18 cellular contexts compared by ENCODE assay signal in the genomic region with DNA sequence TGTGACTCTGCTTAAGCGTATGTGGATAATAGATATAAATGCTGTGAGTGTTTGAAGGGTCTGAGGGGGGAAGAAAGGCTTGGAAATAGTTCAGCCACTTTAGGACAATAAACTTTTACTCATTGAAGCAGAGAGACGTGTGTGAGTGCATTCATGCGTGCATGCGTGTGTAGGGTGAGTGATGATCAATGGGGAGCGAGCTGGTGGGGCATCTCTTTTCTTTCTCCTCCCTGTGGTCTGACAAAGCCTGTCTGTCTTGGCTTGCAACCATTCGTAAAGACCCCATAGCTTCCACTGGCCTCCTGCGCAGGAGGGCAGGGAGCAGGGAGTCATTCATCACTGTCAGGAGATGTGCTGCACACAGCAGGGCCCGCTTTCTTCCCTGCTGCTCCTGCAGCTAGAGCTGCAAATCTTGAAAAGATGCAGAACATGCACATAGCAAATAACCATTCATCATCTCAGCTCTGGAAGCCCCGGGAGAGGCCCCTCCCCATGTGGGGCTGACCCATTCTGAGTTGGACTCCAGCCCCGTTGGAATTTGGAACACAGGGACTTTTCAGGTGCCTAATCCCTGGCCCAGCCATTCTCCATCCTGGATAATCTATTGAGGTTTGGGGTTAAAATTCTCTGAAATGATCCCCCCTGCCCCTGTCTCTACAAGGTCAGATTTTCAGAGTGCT.
DNase-seq lines count a peak whose midpoint lies in the region; ATAC-seq and TF ChIP-seq lines count a peak whose summit lies in the region.
"Had no signal": no experiment of that assay in that cellular context is flagged by ENCODE, and none has a peak within 500 bp of the region (broad histone marks: within the 10 kb centered on the region; RNA-seq: fewer than 3 reads in every experiment).

No MANE protein-coding gene starts in this region.

- H3K27ac ChIP-seq in GM23338 (ENCODE audit: low read depth) (0 out of 2 replicates have a peak overlapping the region, but pooled peaks have one; percentile 66), neural progenitor cell (peak overlapping the region; percentile 75), brain microvascular endothelial cell (no peak overlapping the region)
- H3K27ac ChIP-seq: gastrocnemius medialis, neutrophil had no signal

- no peak for TF ChIP-seq CTCF in GM23338 (conservative IDR thresholded peaks at IDR 0.05; ENCODE audit: low read depth in 2 of 2)
- no peak for TF ChIP-seq CTCF in chondrocyte (IDR thresholded peaks at IDR 0.05)
- no peak for TF ChIP-seq CTCF in neural progenitor cell (IDR thresholded peaks at IDR 0.05)
- TF ChIP-seq CTCF in brain microvascular endothelial cell (IDR thresholded peaks at IDR 0.05; ENCODE audit: low read depth, low read length, missing control alignments): no peak

- in situ Hi-C loops in brain microvascular endothelial cell (cut with HindIII; ENCODE audit: low pct_ligation_motif_present, low sequenced_read_pairs): no loop called here

- DNase-seq in GM23338 (ENCODE audit: low spot score) (no peak), NCI-H460 (ENCODE audit: extremely low read depth, low read depth) (peak; percentile 82), chondrocyte (ENCODE audit: low spot score) (no peak), neural progenitor cell (ENCODE audit: low spot score) (peak; percentile 74), T-helper 1 cell (no peak), brain microvascular endothelial cell (no peak), DMS153 (lab: John Stamatoyannopoulos, UW) (no peak)
- DNase-seq: activated naive CD8-positive, alpha-beta T cell treated with anti-CD3 and anti-CD28 coated beads for 36 hours; activated T-cell treated with anti-CD3 and anti-CD28 coated beads, Interleukin-2, amount 50 U/mL, for 24 hours; gastrocnemius medialis; NCI-H1694; T1000 had no signal

- no peak overlapping the region for H3K9ac ChIP-seq in neural progenitor cell

- H3K27me3 Mint-ChIP-seq in GM23338 (ENCODE audit: insufficient read depth, low read depth, poor library complexity) (peaks cover 12% of the 10 kb centered on the region), chondrocyte (ENCODE audit: low read depth) (no peaks in the 10 kb centered on the region), neural progenitor cell (ENCODE audit: insufficient read depth, low read depth) (no peaks in the 10 kb centered on the region)
- H3K27me3 Mint-ChIP-seq: activated naive CD8-positive, alpha-beta T cell treated with anti-CD3 and anti-CD28 coated beads for 36 hours; activated T-cell treated with anti-CD3 and anti-CD28 coated beads, Interleukin-2, amount 50 U/mL, for 24 hours; central memory CD8-positive, alpha-beta T cell had no signal

- H3K79me2 ChIP-seq in GM23338 (replicated peaks; ENCODE audit: insufficient read depth) (no peaks in the 10 kb centered on the region), neural progenitor cell (ENCODE audit: low read depth) (no peaks in the 10 kb centered on the region)

- H3K4me1 Mint-ChIP-seq in GM23338 (peaks cover 53% of the 10 kb centered on the region), chondrocyte (ENCODE audit: low read depth) (peaks cover 39% of the 10 kb centered on the region), neural progenitor cell (peaks cover 73% of the 10 kb centered on the region)
- H3K4me1 Mint-ChIP-seq: activated naive CD8-positive, alpha-beta T cell treated with anti-CD3 and anti-CD28 coated beads for 36 hours; B cell; central memory CD8-positive, alpha-beta T cell had no signal

- H3K36me3 ChIP-seq in GM23338 (ENCODE audit: insufficient read depth) (peaks cover 3% of the 10 kb centered on the region; the same call in 1 of the 2 replicates), neural progenitor cell (no peaks in the 10 kb centered on the region), brain microvascular endothelial cell (replicated peaks) (no peaks in the 10 kb centered on the region)
- H3K36me3 ChIP-seq: gastrocnemius medialis had no signal

- no peaks in the 10 kb centered on the region for H3K27me3 ChIP-seq in GM23338 (ENCODE audit: insufficient read depth)
- no peaks in the 10 kb centered on the region for H3K27me3 ChIP-seq in neural progenitor cell
- H3K27me3 ChIP-seq in brain microvascular endothelial cell (replicated peaks): no peaks in the 10 kb centered on the region
- H3K27me3 ChIP-seq: gastrocnemius medialis, neutrophil had no signal

- no peak for ATAC-seq in GM23338
- no peak for ATAC-seq in GM18867 (IDR thresholded peaks at IDR 0.05; ENCODE audit: unreplicated experiment)
- ATAC-seq: gastrocnemius medialis, Right ventricle myocardium inferior, sciatic nerve had no signal

- H3K9me3 Mint-ChIP-seq in GM23338 (no peaks in the 10 kb centered on the region), chondrocyte (ENCODE audit: low read depth) (no peaks in the 10 kb centered on the region), neural progenitor cell (peaks cover 2% of the 10 kb centered on the region)
- H3K9me3 Mint-ChIP-seq: activated naive CD8-positive, alpha-beta T cell treated with anti-CD3 and anti-CD28 coated beads for 36 hours; activated T-cell treated with anti-CD3 and anti-CD28 coated beads, Interleukin-2, amount 50 U/mL, for 24 hours; central memory CD8-positive, alpha-beta T cell had no signal

- H3K27ac Mint-ChIP-seq in GM23338 (no peak overlapping the region; the same call in 1 of the 2 replicates), chondrocyte (ENCODE audit: unreplicated experiment) (peak overlapping the region; percentile 32), neural progenitor cell (peak overlapping the region; percentile 48)
- H3K27ac Mint-ChIP-seq: activated naive CD8-positive, alpha-beta T cell treated with anti-CD3 and anti-CD28 coated beads for 36 hours; activated T-cell treated with anti-CD3 and anti-CD28 coated beads, Interleukin-2, amount 50 U/mL, for 24 hours; B cell had no signal

- H2AFZ ChIP-seq in GM23338 (no peak overlapping the region), neural progenitor cell (replicated peaks) (no peak overlapping the region)

- H4K20me1 ChIP-seq in GM23338 (replicated peaks; ENCODE audit: insufficient read depth): no peaks in the 10 kb centered on the region; the same call in 1 of the 2 replicates
- H4K20me1 ChIP-seq in neural progenitor cell (ENCODE audit: low read depth): no peaks in the 10 kb centered on the region

- H3K4me1 ChIP-seq in GM23338 (ENCODE audit: insufficient read depth): peaks cover 14% of the 10 kb centered on the region
- H3K4me1 ChIP-seq in neural progenitor cell: peaks cover 70% of the 10 kb centered on the region

- H3K36me3 Mint-ChIP-seq in GM23338 (ENCODE audit: low read depth) (peaks cover 14% of the 10 kb centered on the region), chondrocyte (ENCODE audit: low read depth) (peaks cover 8% of the 10 kb centered on the region), neural progenitor cell (peaks cover 13% of the 10 kb centered on the region)
- H3K36me3 Mint-ChIP-seq: activated naive CD8-positive, alpha-beta T cell treated with anti-CD3 and anti-CD28 coated beads for 36 hours had no signal

- no peaks in the 10 kb centered on the region for H3K9me3 ChIP-seq in neural progenitor cell (ENCODE audit: low read depth)
- H3K9me3 ChIP-seq: gastrocnemius medialis, neutrophil had no signal

- H3K4me2 ChIP-seq in GM23338 (no peak overlapping the region), neural progenitor cell (peak overlapping the region; percentile 69)

- H3K9me2 ChIP-seq in GM23338 (ENCODE audit: insufficient read depth): no peaks in the 10 kb centered on the region

- H3F3A ChIP-seq in GM23338 (replicated peaks; ENCODE audit: low read depth) (no peaks in the 10 kb centered on the region), neural progenitor cell (ENCODE audit: low read depth) (peaks cover 62% of the 10 kb centered on the region)

- H3K4me3 ChIP-seq in GM23338 (no peak overlapping the region), neural progenitor cell (peak overlapping the region; percentile 11), brain microvascular endothelial cell (ENCODE audit: low read depth, low read length) (no peak overlapping the region)
- H3K4me3 ChIP-seq: gastrocnemius medialis had no signal

- H3K4me3 Mint-ChIP-seq in GM23338: no peak overlapping the region
- no peak overlapping the region for H3K4me3 Mint-ChIP-seq in chondrocyte (ENCODE audit: unreplicated experiment)
- H3K4me3 Mint-ChIP-seq in neural progenitor cell: peak overlapping the region; percentile 20
- H3K4me3 Mint-ChIP-seq: activated naive CD8-positive, alpha-beta T cell treated with anti-CD3 and anti-CD28 coated beads for 36 hours; activated T-cell treated with anti-CD3 and anti-CD28 coated beads, Interleukin-2, amount 50 U/mL, for 24 hours; B cell; central memory CD8-positive, alpha-beta T cell had no signal

TF ChIP-seq in GM23338, 12 proteins besides CTCF, POLR2A, EP300 and RAD21 (continues in another document):
- TF ChIP-seq CREB1 (CRISPR knock-in tag; IDR thresholded peaks at IDR 0.05; ENCODE audit: low read depth): no peak
- TF ChIP-seq, protein P1, sequence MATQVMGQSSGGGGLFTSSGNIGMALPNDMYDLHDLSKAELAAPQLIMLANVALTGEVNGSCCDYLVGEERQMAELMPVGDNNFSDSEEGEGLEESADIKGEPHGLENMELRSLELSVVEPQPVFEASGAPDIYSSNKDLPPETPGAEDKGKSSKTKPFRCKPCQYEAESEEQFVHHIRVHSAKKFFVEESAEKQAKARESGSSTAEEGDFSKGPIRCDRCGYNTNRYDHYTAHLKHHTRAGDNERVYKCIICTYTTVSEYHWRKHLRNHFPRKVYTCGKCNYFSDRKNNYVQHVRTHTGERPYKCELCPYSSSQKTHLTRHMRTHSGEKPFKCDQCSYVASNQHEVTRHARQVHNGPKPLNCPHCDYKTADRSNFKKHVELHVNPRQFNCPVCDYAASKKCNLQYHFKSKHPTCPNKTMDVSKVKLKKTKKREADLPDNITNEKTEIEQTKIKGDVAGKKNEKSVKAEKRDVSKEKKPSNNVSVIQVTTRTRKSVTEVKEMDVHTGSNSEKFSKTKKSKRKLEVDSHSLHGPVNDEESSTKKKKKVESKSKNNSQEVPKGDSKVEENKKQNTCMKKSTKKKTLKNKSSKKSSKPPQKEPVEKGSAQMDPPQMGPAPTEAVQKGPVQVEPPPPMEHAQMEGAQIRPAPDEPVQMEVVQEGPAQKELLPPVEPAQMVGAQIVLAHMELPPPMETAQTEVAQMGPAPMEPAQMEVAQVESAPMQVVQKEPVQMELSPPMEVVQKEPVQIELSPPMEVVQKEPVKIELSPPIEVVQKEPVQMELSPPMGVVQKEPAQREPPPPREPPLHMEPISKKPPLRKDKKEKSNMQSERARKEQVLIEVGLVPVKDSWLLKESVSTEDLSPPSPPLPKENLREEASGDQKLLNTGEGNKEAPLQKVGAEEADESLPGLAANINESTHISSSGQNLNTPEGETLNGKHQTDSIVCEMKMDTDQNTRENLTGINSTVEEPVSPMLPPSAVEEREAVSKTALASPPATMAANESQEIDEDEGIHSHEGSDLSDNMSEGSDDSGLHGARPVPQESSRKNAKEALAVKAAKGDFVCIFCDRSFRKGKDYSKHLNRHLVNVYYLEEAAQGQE (IDR thresholded peaks at IDR 0.05; ENCODE audit: unreplicated experiment): no peak
- TF ChIP-seq POLR2AphosphoS5 (IDR thresholded peaks at IDR 0.05; ENCODE audit: low read depth): no peak
- no peak for TF ChIP-seq EZH2phosphoT487 (IDR thresholded peaks at IDR 0.05; ENCODE audit: unreplicated experiment)

Comparison
In these comparisons a context has a peak if more than half of its experiments do, and no peak if none do; other contexts are left out.
1. DNase-seq: peak in NCI-H460 (single experiment) and neural progenitor cell (single experiment); none in GM23338 (single experiment), chondrocyte (single experiment), T-helper 1 cell (0 of 5), brain microvascular endothelial cell (single experiment) and DMS153 (single experiment).